9 cellular contexts compared by ENCODE assay signal in the genomic region with DNA sequence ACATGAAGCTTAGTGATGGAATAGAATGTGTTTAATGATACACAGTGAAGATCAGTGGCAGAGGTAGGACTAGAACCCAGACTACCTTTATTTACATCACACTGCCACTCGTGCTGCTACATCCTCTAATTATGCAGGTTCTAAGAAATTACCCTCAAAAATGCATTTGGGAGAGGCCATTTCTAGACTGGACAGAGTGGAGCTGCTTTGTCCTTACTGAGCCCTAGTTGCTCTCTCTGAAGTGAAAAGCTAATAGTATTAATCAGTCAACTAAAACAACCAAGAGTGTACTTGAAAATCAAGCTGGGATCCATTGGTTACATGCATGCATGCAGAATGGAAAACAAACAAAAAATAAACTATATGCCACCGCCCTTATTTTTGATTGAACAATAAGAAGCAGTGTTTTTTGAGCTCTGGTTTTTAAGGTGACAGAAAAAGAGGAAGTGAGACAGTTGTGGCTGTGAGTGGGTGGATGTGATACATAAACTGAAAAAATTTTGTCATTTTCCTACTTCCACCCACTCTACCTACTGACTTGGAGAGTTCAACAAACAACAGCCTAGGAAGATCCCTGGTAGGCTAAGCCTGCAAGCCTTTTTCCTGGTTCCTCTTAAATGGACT. TPM values are rescaled to one million over a fixed set of nuclear protein-coding genes. Genes with fewer than 3 reads are reported as not detected.
DNase-seq lines count a peak whose midpoint lies in the region; ATAC-seq and TF ChIP-seq lines count a peak whose summit lies in the region.
"Had no signal": no experiment of that assay in that cellular context is flagged by ENCODE, and none has a peak within 500 bp of the region (broad histone marks: within the 10 kb centered on the region; RNA-seq: fewer than 3 reads in every experiment).

No MANE protein-coding gene starts in this region.

- H3K36me3 Mint-ChIP-seq in activated B cell treated with CpG ODN at 0.5 μM for 24 hours (ENCODE audit: low read depth) (no peaks in the 10 kb centered on the region), chondrocyte (ENCODE audit: low read depth) (no peaks in the 10 kb centered on the region)
- no peaks in the 10 kb centered on the region for H3K36me3 Mint-ChIP-seq in stimulated activated effector memory CD8-positive, alpha-beta T cell treated with anti-CD3 and anti-CD28 coated beads, Interleukin-12 subunit alpha, Interleukin-12 subunit beta, amount 100 ng/mL, for 72 hours

- H3K27ac Mint-ChIP-seq in activated B cell treated with CpG ODN at 0.5 μM for 24 hours (peak overlapping the region; percentile 83), chondrocyte (ENCODE audit: unreplicated experiment) (no peak overlapping the region)
- peak overlapping the region; percentile 93 for H3K27ac Mint-ChIP-seq in stimulated activated effector memory CD8-positive, alpha-beta T cell treated with anti-CD3 and anti-CD28 coated beads, Interleukin-12 subunit alpha, Interleukin-12 subunit beta, amount 100 ng/mL, for 72 hours

- intact Hi-C loops in activated B cell treated with CpG ODN at 0.5 μM for 24 hours (cut with micrococcal nuclease), result loop anchor here (2.0 to 10.0 kb wide), 2 partner anchors 34 to 58 kb away; no protein-coding TSS in a partner anchor

- CTCF ChIA-PET in activated B cell treated with CpG ODN at 0.5 μM for 24 hours (lab: Charles Lee), result interaction anchor here (1.0 to 1.3 kb wide), 4 partner anchors 15 to 63 kb away, joined by 3 to 8 read pairs (median 4); no protein-coding TSS in a partner anchor

- peak; percentile 2 to 19 for DNase-seq in activated CD4-positive, alpha-beta T cell treated with anti-CD3 and anti-CD28 coated beads for 24 hours (ENCODE audit: low read depth in 2 of 2)
- no peak for DNase-seq in activated CD4-positive, alpha-beta T cell treated with anti-CD3 and anti-CD28 coated beads for 1 hour
- DNase-seq in activated B cell treated with CpG ODN at 0.5 μM for 24 hours (no peak), globus pallidus (ENCODE audit: low spot score) (no peak), epidermal melanocyte (ENCODE audit: insufficient read length, low spot score) (no peak), chondrocyte (ENCODE audit: low spot score) (no peak)
- peak in 1 of 2 donors; percentile 54 for DNase-seq in stimulated activated effector memory CD8-positive, alpha-beta T cell treated with anti-CD3 and anti-CD28 coated beads, Interleukin-12 subunit alpha, Interleukin-12 subunit beta, amount 100 ng/mL, for 72 hours (ENCODE audit: low spot score in 2 of 2)
- DNase-seq: heart right ventricle had no signal

- H3K4me1 Mint-ChIP-seq in activated B cell treated with CpG ODN at 0.5 μM for 24 hours, result peaks cover 45% of the 10 kb centered on the region
- peaks cover 33% of the 10 kb centered on the region for H3K4me1 Mint-ChIP-seq in stimulated activated effector memory CD8-positive, alpha-beta T cell treated with anti-CD3 and anti-CD28 coated beads, Interleukin-12 subunit alpha, Interleukin-12 subunit beta, amount 100 ng/mL, for 72 hours
- no peaks in the 10 kb centered on the region for H3K4me1 Mint-ChIP-seq in chondrocyte (ENCODE audit: low read depth)

- peak overlapping the region; percentile 28 for H3K4me3 Mint-ChIP-seq in activated B cell treated with CpG ODN at 0.5 μM for 24 hours
- H3K4me3 Mint-ChIP-seq in stimulated activated effector memory CD8-positive, alpha-beta T cell treated with anti-CD3 and anti-CD28 coated beads, Interleukin-12 subunit alpha, Interleukin-12 subunit beta, amount 100 ng/mL, for 72 hours, result peak overlapping the region; percentile 43
- no peak overlapping the region for H3K4me3 Mint-ChIP-seq in chondrocyte (ENCODE audit: unreplicated experiment)

- POLR2A ChIA-PET in activated B cell treated with CpG ODN at 0.5 μM for 24 hours (lab: Charles Lee), result interaction anchor here (0.5 to 1.5 kb wide), 14 partner anchors 16 to 348 kb away, joined by 3 to 10 read pairs (median 4); no protein-coding TSS in a partner anchor

- TF ChIP-seq CTCF in activated B cell treated with CpG ODN at 0.5 μM for 24 hours (IDR thresholded peaks at IDR 0.05), result no peak
- TF ChIP-seq CTCF in chondrocyte (IDR thresholded peaks at IDR 0.05), result no peak

- no peaks in the 10 kb centered on the region for H3K27me3 Mint-ChIP-seq in activated B cell treated with CpG ODN at 0.5 μM for 24 hours
- H3K27me3 Mint-ChIP-seq in chondrocyte (ENCODE audit: low read depth), result no peaks in the 10 kb centered on the region

- ATAC-seq in HG03097 (IDR thresholded peaks at IDR 0.05; ENCODE audit: low FRiP score, unreplicated experiment), result peak; percentile 74
- peak; percentile 81 for ATAC-seq in activated B cell treated with CpG ODN at 0.5 μM for 24 hours (ENCODE audit: low read depth)
- ATAC-seq in stimulated activated effector memory CD8-positive, alpha-beta T cell treated with anti-CD3 and anti-CD28 coated beads, Interleukin-12 subunit alpha, Interleukin-12 subunit beta, amount 100 ng/mL, for 72 hours, result peak; percentile 65

- no peaks in the 10 kb centered on the region for H3K9me3 Mint-ChIP-seq in activated B cell treated with CpG ODN at 0.5 μM for 24 hours
- no peaks in the 10 kb centered on the region for H3K9me3 Mint-ChIP-seq in stimulated activated effector memory CD8-positive, alpha-beta T cell treated with anti-CD3 and anti-CD28 coated beads, Interleukin-12 subunit alpha, Interleukin-12 subunit beta, amount 100 ng/mL, for 72 hours
- no peaks in the 10 kb centered on the region for H3K9me3 Mint-ChIP-seq in chondrocyte (ENCODE audit: low read depth)

RNA-seq across cellular contexts. Expression of a gene that starts 6.8 kb away (rescaled TPM):
- total RNA-seq in activated B cell treated with CpG ODN at 0.5 μM for 24 hours (not detected in 2 replicates), chondrocyte (not detected in 3 replicates)

Comparison
In these comparisons a context has a peak if more than half of its experiments do, and no peak if none do; other contexts are left out.
1. DNase-seq: peak in activated CD4-positive, alpha-beta T cell treated with anti-CD3 and anti-CD28 coated beads for 24 hours (2 of 2); none in activated CD4-positive, alpha-beta T cell treated with anti-CD3 and anti-CD28 coated beads for 1 hour (single experiment), activated B cell treated with CpG ODN at 0.5 μM for 24 hours (single experiment), globus pallidus (single experiment), epidermal melanocyte (single experiment) and chondrocyte (single experiment).
2. Peak in every context shown above with its lines, with median percentiles within 50 percentile points of each other: ATAC-seq.